ENCODE assay signal across 8 cellular contexts in genomic region chr18:48931680-48932461, GRCh38. TPM values are rescaled to one million over a fixed set of nuclear protein-coding genes. Genes with fewer than 3 reads are reported as not detected.
DNase-seq lines count a peak whose midpoint lies in the region; ATAC-seq, FAIRE-seq and TF ChIP-seq lines count a peak whose summit lies in the region.

No MANE protein-coding gene starts in this region.

- no peak for FAIRE-seq in H54 (lab: Jason Lieb, UNC)

- H3K36me3 Mint-ChIP-seq in mesothelial cell of epicardium = peaks cover 4% of the 10 kb centered on the region

- ATAC-seq in HG03039 (IDR thresholded peaks at IDR 0.05; ENCODE audit: unreplicated experiment) (peak; percentile 28), HG03565 (IDR thresholded peaks at IDR 0.05; ENCODE audit: unreplicated experiment) (no peak)

- no peak for TF ChIP-seq POLR2A in H54 (IDR thresholded peaks at IDR 0.05; ENCODE audit: low read depth, low read length)

- DNase-seq in activated naive CD4-positive, alpha-beta T cell treated with anti-CD3 and anti-CD28 coated beads, Interleukin-2, amount 50 U/mL, for 16 hours = peak; percentile 39
- no peak for DNase-seq in mesothelial cell of epicardium (ENCODE audit: low spot score in 2 of 2, unreplicated experiment in 2 of 2)
- no peak for DNase-seq in H54 (ENCODE audit: insufficient read length, low spot score)
- DNase-seq in KBM-7 = no peak
- DNase-seq in NCI-H2107 (lab: John Stamatoyannopoulos, UW) = no peak

- in situ Hi-C loops in KBM-7 (cut with MboI; ENCODE audit: low pct_unique_long_range_greater_than_20kb, low sequenced_read_pairs) = no loop called here

- H3K4me3 Mint-ChIP-seq in mesothelial cell of epicardium = peak overlapping the region; percentile 55

- H3K9me3 Mint-ChIP-seq in mesothelial cell of epicardium = no peaks in the 10 kb centered on the region

- H3K4me1 Mint-ChIP-seq in mesothelial cell of epicardium = peaks cover 97% of the 10 kb centered on the region

- no peak for TF ChIP-seq CTCF in mesothelial cell of epicardium (IDR thresholded peaks at IDR 0.05; ENCODE audit: unreplicated experiment)

- H3K27ac Mint-ChIP-seq in mesothelial cell of epicardium = peak overlapping the region; percentile 99

- peak overlapping the region; percentile 45; the same call in 1 of the 2 replicates for H3K4me3 ChIP-seq in GM08714 (ENCODE audit: low read length)

- no peaks in the 10 kb centered on the region for H3K27me3 Mint-ChIP-seq in mesothelial cell of epicardium (ENCODE audit: low read depth)

RNA-seq across cellular contexts. Expression of gene SMAD7, which starts 18.9 kb away (rescaled TPM):
- 75.5 to 77.6 TPM (median 76.8 TPM) in 3 replicates for total RNA-seq in mesothelial cell of epicardium
